26 cellular contexts compared by ENCODE assay signal in the genomic region with DNA sequence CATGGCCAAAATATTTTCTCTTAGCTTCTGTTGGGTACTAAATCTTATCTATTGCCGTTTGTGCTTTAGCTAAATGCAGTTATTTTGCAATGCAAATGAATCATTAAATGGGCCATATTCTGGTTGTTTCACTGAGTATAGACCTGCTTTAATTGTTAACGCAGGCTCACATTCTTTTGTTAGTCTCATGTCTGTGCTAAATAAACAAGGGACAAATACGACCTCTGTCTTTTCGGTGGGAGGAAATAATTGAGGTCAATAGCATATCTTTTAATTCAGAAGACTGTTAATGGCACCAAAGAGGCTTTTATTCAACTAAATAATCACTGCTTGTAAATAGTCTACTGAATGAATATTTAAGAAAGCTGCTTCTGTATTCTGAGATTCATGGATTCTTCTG.
"Had no signal": no experiment of that assay in that cellular context is flagged by ENCODE, and none has a peak within 500 bp of the region (broad histone marks: within the 10 kb centered on the region; RNA-seq: fewer than 3 reads in every experiment).

No MANE protein-coding gene starts in this region.

- H3K27me3 ChIP-seq: ascending aorta, cardiac muscle cell, colonic mucosa, esophagus muscularis mucosa, foreskin keratinocyte had no signal

- H3K27ac ChIP-seq: ascending aorta, breast epithelium, cardiac muscle cell, colonic mucosa, esophagus muscularis mucosa, foreskin keratinocyte, heart left ventricle had no signal

- ATAC-seq: activated naive CD4-positive, alpha-beta T cell treated with anti-CD3 and anti-CD28 coated beads, Interleukin-2, amount 50 U/mL, for 72 hours; activated T-cell treated with anti-CD3 and anti-CD28 coated beads, Interleukin-2, amount 50 U/mL, for 72 hours; foreskin keratinocyte; heart left ventricle had no signal

- H3K4me1 ChIP-seq: ascending aorta, breast epithelium, colonic mucosa, foreskin keratinocyte had no signal

- DNase-seq: activated CD4-positive, alpha-beta memory T cell treated with anti-CD3 and anti-CD28 coated beads for 36 hours; activated CD4-positive, alpha-beta T cell treated with anti-CD3 and anti-CD28 coated beads for 1 hour; activated CD4-positive, alpha-beta T cell treated with anti-CD3 and anti-CD28 coated beads, Interleukin-2, amount 10 ng/mL, durations not matched to agents 24 days and 14 days; activated CD8-positive, alpha-beta memory T cell treated with anti-CD3 and anti-CD28 coated beads, Interleukin-2, amount 50 U/mL, for 48 hours; activated gamma-delta T cell; activated naive CD4-positive, alpha-beta T cell; activated naive CD4-positive, alpha-beta T cell treated with anti-CD3 and anti-CD28 coated beads, Interleukin-2, amount 10 ng/mL, durations not matched to agents 7 days and 5 days; activated naive CD8-positive, alpha-beta T cell treated with anti-CD3 and anti-CD28 coated beads, Interleukin-2, amount 10 ng/mL, durations not matched to agents 7 days and 5 days; activated T-cell treated with anti-CD3 and anti-CD28 coated beads for 4 hours; activated T-cell treated with anti-CD3 and anti-CD28 coated beads, Interleukin-2, amount 50 U/mL, for 24 hours; activated T-cell treated with anti-CD3 and anti-CD28 coated beads, Interleukin-2, amount 50 U/mL, for 72 hours; central memory CD4-positive, alpha-beta T cell; cerebellar nuclear complex; colonic mucosa; effector memory CD4-positive, alpha-beta T cell; erythroblast; foreskin keratinocyte; heart left ventricle; hypothalamus; T-helper 2 cell had no signal

- H3K4me3 Mint-ChIP-seq: activated CD4-positive, alpha-beta memory T cell treated with anti-CD3 and anti-CD28 coated beads for 36 hours; activated CD4-positive, alpha-beta T cell treated with anti-CD3 and anti-CD28 coated beads, Interleukin-2, amount 10 ng/mL, durations not matched to agents 24 days and 14 days; activated naive CD4-positive, alpha-beta T cell treated with anti-CD3 and anti-CD28 coated beads, Interleukin-2, amount 10 ng/mL, durations not matched to agents 7 days and 5 days; activated naive CD8-positive, alpha-beta T cell treated with anti-CD3 and anti-CD28 coated beads, Interleukin-2, amount 10 ng/mL, durations not matched to agents 7 days and 5 days; activated T-cell treated with anti-CD3 and anti-CD28 coated beads, Interleukin-2, amount 50 U/mL, for 24 hours; activated T-cell treated with anti-CD3 and anti-CD28 coated beads, Interleukin-2, amount 50 U/mL, for 72 hours had no signal

- H3K27ac Mint-ChIP-seq: activated CD4-positive, alpha-beta memory T cell treated with anti-CD3 and anti-CD28 coated beads for 36 hours; activated CD4-positive, alpha-beta T cell treated with anti-CD3 and anti-CD28 coated beads, Interleukin-2, amount 10 ng/mL, durations not matched to agents 24 days and 14 days; activated naive CD4-positive, alpha-beta T cell treated with anti-CD3 and anti-CD28 coated beads, Interleukin-2, amount 10 ng/mL, durations not matched to agents 7 days and 5 days; activated naive CD4-positive, alpha-beta T cell treated with anti-CD3 and anti-CD28 coated beads, Interleukin-2, amount 50 U/mL, for 72 hours; activated naive CD8-positive, alpha-beta T cell treated with anti-CD3 and anti-CD28 coated beads, Interleukin-2, amount 10 ng/mL, durations not matched to agents 7 days and 5 days; activated T-cell treated with anti-CD3 and anti-CD28 coated beads, Interleukin-2, amount 50 U/mL, for 24 hours; activated T-cell treated with anti-CD3 and anti-CD28 coated beads, Interleukin-2, amount 50 U/mL, for 72 hours; brain had no signal

- H3K36me3 Mint-ChIP-seq: activated CD4-positive, alpha-beta memory T cell treated with anti-CD3 and anti-CD28 coated beads for 36 hours; activated naive CD4-positive, alpha-beta T cell treated with anti-CD3 and anti-CD28 coated beads, Interleukin-2, amount 10 ng/mL, durations not matched to agents 7 days and 5 days; activated naive CD4-positive, alpha-beta T cell treated with anti-CD3 and anti-CD28 coated beads, Interleukin-2, amount 50 U/mL, for 72 hours had no signal

- H3K9me3 Mint-ChIP-seq: activated CD4-positive, alpha-beta memory T cell treated with anti-CD3 and anti-CD28 coated beads for 36 hours; activated CD4-positive, alpha-beta T cell treated with anti-CD3 and anti-CD28 coated beads, Interleukin-2, amount 10 ng/mL, durations not matched to agents 24 days and 14 days; activated naive CD4-positive, alpha-beta T cell treated with anti-CD3 and anti-CD28 coated beads, Interleukin-2, amount 10 ng/mL, durations not matched to agents 7 days and 5 days; activated naive CD4-positive, alpha-beta T cell treated with anti-CD3 and anti-CD28 coated beads, Interleukin-2, amount 50 U/mL, for 72 hours; activated naive CD8-positive, alpha-beta T cell treated with anti-CD3 and anti-CD28 coated beads, Interleukin-2, amount 10 ng/mL, durations not matched to agents 7 days and 5 days; activated T-cell treated with anti-CD3 and anti-CD28 coated beads, Interleukin-2, amount 50 U/mL, for 24 hours; activated T-cell treated with anti-CD3 and anti-CD28 coated beads, Interleukin-2, amount 50 U/mL, for 72 hours had no signal

- H3K36me3 ChIP-seq: ascending aorta, breast epithelium, cardiac muscle cell, colonic mucosa had no signal

- H3K27me3 Mint-ChIP-seq: activated CD4-positive, alpha-beta memory T cell treated with anti-CD3 and anti-CD28 coated beads for 36 hours; activated CD4-positive, alpha-beta T cell treated with anti-CD3 and anti-CD28 coated beads, Interleukin-2, amount 10 ng/mL, durations not matched to agents 24 days and 14 days; activated naive CD4-positive, alpha-beta T cell treated with anti-CD3 and anti-CD28 coated beads, Interleukin-2, amount 10 ng/mL, durations not matched to agents 7 days and 5 days; activated naive CD8-positive, alpha-beta T cell treated with anti-CD3 and anti-CD28 coated beads, Interleukin-2, amount 10 ng/mL, durations not matched to agents 7 days and 5 days had no signal

- H3K4me3 ChIP-seq: ascending aorta, breast epithelium, cardiac muscle cell, colonic mucosa, esophagus muscularis mucosa, heart left ventricle had no signal

- H3K9me3 ChIP-seq: ascending aorta, breast epithelium, colonic mucosa, esophagus muscularis mucosa, heart left ventricle had no signal
